ENCODE assay signal across 2 cellular contexts in the genomic region with DNA sequence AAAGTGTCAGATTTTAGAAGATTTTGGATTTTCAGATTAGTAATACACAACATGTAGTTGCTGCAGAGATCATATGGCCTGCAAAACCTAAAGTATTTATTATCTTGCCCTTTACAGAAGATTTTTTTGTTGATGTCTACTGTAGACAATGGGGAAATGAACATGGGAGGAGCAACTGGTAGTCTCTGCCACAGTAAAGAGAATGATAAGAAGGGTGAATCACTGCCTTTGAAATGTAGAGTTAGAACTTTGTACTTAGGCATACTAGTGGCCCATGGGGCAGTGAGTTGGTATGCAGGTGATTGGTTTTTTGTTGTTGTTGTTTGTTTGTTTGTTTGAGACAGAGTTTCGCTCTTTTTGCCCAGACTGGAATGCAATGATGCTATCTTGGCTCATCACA.
TF ChIP-seq lines count a peak whose summit lies in the region.

No MANE protein-coding gene starts in this region.

TF ChIP-seq in GM23338, 12 proteins besides CTCF, POLR2A, EP300 and RAD21 (continued from another document):
- TF ChIP-seq, protein P1, sequence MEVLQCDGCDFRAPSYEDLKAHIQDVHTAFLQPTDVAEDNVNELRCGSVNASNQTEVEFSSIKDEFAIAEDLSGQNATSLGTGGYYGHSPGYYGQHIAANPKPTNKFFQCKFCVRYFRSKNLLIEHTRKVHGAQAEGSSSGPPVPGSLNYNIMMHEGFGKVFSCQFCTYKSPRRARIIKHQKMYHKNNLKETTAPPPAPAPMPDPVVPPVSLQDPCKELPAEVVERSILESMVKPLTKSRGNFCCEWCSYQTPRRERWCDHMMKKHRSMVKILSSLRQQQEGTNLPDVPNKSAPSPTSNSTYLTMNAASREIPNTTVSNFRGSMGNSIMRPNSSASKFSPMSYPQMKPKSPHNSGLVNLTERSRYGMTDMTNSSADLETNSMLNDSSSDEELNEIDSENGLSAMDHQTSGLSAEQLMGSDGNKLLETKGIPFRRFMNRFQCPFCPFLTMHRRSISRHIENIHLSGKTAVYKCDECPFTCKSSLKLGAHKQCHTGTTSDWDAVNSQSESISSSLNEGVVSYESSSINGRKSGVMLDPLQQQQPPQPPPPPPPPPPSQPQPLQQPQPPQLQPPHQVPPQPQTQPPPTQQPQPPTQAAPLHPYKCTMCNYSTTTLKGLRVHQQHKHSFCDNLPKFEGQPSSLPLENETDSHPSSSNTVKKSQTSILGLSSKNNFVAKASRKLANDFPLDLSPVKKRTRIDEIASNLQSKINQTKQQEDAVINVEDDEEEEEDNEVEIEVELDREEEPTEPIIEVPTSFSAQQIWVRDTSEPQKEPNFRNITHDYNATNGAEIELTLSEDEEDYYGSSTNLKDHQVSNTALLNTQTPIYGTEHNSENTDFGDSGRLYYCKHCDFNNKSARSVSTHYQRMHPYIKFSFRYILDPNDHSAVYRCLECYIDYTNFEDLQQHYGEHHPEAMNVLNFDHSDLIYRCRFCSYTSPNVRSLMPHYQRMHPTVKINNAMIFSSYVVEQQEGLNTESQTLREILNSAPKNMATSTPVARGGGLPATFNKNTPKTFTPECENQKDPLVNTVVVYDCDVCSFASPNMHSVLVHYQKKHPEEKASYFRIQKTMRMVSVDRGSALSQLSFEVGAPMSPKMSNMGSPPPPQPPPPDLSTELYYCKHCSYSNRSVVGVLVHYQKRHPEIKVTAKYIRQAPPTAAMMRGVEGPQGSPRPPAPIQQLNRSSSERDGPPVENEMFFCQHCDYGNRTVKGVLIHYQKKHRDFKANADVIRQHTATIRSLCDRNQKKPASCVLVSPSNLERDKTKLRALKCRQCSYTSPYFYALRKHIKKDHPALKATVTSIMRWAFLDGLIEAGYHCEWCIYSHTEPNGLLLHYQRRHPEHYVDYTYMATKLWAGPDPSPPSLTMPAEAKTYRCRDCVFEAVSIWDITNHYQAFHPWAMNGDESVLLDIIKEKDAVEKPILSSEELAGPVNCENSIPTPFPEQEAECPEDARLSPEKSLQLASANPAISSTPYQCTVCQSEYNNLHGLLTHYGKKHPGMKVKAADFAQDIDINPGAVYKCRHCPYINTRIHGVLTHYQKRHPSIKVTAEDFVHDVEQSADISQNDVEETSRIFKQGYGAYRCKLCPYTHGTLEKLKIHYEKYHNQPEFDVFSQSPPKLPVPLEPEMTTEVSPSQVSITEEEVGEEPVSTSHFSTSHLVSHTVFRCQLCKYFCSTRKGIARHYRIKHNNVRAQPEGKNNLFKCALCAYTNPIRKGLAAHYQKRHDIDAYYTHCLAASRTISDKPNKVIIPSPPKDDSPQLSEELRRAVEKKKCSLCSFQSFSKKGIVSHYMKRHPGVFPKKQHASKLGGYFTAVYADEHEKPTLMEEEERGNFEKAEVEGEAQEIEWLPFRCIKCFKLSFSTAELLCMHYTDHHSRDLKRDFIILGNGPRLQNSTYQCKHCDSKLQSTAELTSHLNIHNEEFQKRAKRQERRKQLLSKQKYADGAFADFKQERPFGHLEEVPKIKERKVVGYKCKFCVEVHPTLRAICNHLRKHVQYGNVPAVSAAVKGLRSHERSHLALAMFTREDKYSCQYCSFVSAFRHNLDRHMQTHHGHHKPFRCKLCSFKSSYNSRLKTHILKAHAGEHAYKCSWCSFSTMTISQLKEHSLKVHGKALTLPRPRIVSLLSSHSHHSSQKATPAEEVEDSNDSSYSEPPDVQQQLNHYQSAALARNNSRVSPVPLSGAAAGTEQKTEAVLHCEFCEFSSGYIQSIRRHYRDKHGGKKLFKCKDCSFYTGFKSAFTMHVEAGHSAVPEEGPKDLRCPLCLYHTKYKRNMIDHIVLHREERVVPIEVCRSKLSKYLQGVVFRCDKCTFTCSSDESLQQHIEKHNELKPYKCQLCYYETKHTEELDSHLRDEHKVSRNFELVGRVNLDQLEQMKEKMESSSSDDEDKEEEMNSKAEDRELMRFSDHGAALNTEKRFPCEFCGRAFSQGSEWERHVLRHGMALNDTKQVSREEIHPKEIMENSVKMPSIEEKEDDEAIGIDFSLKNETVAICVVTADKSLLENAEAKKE (CRISPR knock-in tag; IDR thresholded peaks at IDR 0.05), result no peak
- TF ChIP-seq EZH2 (IDR thresholded peaks at IDR 0.05; ENCODE audit: low read depth, unreplicated experiment) (no peak), ZNF331 (CRISPR knock-in tag; IDR thresholded peaks at IDR 0.05; ENCODE audit: low read depth) (no peak), ZNF114 (CRISPR knock-in tag; IDR thresholded peaks at IDR 0.05) (no peak), CREB1 (CRISPR knock-in tag; IDR thresholded peaks at IDR 0.05; ENCODE audit: low read depth) (no peak)
TF ChIP-seq in GM23338: peak in this region for 0.

TF ChIP-seq in WTC11, 78 proteins besides CTCF, POLR2A, EP300 and RAD21 (continued from another document):
- TF ChIP-seq, protein P2, sequence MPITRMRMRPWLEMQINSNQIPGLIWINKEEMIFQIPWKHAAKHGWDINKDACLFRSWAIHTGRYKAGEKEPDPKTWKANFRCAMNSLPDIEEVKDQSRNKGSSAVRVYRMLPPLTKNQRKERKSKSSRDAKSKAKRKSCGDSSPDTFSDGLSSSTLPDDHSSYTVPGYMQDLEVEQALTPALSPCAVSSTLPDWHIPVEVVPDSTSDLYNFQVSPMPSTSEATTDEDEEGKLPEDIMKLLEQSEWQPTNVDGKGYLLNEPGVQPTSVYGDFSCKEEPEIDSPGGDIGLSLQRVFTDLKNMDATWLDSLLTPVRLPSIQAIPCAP (CRISPR knock-in tag; IDR thresholded peaks at IDR 0.05), result no peak
- TF ChIP-seq SMAD3 (CRISPR knock-in tag; IDR thresholded peaks at IDR 0.05; ENCODE audit: borderline replicate concordance) (no peak), ATF1 (CRISPR knock-in tag; IDR thresholded peaks at IDR 0.05) (no peak), SP1 (CRISPR knock-in tag; conservative IDR thresholded peaks at IDR 0.05) (no peak), ZMAT4 (CRISPR knock-in tag; IDR thresholded peaks at IDR 0.05) (no peak), GABPB1 (CRISPR knock-in tag; IDR thresholded peaks at IDR 0.05) (no peak), ZNF416 (CRISPR knock-in tag; IDR thresholded peaks at IDR 0.05) (no peak), USF2 (CRISPR knock-in tag; IDR thresholded peaks at IDR 0.05) (no peak), OVOL2 (CRISPR knock-in tag; IDR thresholded peaks at IDR 0.05; ENCODE audit: borderline replicate concordance) (no peak)
- TF ChIP-seq, protein P3, sequence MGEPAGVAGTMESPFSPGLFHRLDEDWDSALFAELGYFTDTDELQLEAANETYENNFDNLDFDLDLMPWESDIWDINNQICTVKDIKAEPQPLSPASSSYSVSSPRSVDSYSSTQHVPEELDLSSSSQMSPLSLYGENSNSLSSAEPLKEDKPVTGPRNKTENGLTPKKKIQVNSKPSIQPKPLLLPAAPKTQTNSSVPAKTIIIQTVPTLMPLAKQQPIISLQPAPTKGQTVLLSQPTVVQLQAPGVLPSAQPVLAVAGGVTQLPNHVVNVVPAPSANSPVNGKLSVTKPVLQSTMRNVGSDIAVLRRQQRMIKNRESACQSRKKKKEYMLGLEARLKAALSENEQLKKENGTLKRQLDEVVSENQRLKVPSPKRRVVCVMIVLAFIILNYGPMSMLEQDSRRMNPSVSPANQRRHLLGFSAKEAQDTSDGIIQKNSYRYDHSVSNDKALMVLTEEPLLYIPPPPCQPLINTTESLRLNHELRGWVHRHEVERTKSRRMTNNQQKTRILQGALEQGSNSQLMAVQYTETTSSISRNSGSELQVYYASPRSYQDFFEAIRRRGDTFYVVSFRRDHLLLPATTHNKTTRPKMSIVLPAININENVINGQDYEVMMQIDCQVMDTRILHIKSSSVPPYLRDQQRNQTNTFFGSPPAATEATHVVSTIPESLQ (CRISPR knock-in tag; IDR thresholded peaks at IDR 0.05), result no peak
- TF ChIP-seq, protein P4, sequence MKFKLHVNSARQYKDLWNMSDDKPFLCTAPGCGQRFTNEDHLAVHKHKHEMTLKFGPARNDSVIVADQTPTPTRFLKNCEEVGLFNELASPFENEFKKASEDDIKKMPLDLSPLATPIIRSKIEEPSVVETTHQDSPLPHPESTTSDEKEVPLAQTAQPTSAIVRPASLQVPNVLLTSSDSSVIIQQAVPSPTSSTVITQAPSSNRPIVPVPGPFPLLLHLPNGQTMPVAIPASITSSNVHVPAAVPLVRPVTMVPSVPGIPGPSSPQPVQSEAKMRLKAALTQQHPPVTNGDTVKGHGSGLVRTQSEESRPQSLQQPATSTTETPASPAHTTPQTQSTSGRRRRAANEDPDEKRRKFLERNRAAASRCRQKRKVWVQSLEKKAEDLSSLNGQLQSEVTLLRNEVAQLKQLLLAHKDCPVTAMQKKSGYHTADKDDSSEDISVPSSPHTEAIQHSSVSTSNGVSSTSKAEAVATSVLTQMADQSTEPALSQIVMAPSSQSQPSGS (CRISPR knock-in tag; IDR thresholded peaks at IDR 0.05; ENCODE audit: borderline replicate concordance, low read depth), result no peak
